ENCODE assay signal across 8 cellular contexts in the genomic region with DNA sequence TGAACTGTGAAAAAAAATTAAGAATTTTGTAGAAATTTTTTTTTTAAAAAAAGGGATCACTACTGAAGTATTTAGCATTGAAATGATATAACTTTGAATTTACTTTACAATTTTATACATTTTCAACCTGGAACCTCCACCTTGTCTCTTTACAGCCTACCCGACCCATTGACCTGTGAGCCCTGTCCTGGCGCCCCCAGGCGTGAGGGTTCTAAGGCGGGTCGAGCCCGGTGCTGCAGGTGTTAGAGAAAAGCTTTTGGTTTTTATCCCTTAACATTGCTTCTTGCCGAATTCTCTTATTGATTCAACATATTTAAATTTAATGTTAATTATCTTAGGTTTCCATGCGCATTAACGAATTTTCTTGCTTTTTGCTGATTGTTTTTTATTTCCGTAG. TPM values are rescaled to one million over a fixed set of nuclear protein-coding genes. Genes with fewer than 3 reads are reported as not detected.
DNase-seq lines count a peak whose midpoint lies in the region; ATAC-seq and FAIRE-seq lines count a peak whose summit lies in the region.

No MANE protein-coding gene starts in this region.

- H3K27me3 Mint-ChIP-seq in T-helper 2 cell treated with Interferon-gamma antibody and Interleukin-4, amounts not matched to agents 5 μg/mL and 100 μg/mL, for 36 hours (ENCODE audit: low read depth): peaks cover 17% of the 10 kb centered on the region
- peaks cover 16% of the 10 kb centered on the region for H3K27me3 Mint-ChIP-seq in activated CD8-positive, alpha-beta T cell treated with anti-CD3 and anti-CD28 coated beads, Interleukin-2, amount 10 ng/mL, durations not matched to agents 7 days and 5 days (ENCODE audit: low read depth)
- H3K27me3 Mint-ChIP-seq in stimulated activated naive CD8-positive, alpha-beta T cell treated with anti-CD3 and anti-CD28 coated beads, Interleukin-15, amount 100 ng/mL, for 72 hours: peaks cover 20% of the 10 kb centered on the region

- H3K9me3 Mint-ChIP-seq in T-helper 2 cell treated with Interferon-gamma antibody and Interleukin-4, amounts not matched to agents 5 μg/mL and 100 μg/mL, for 36 hours: peaks cover 3% of the 10 kb centered on the region
- H3K9me3 Mint-ChIP-seq in activated CD8-positive, alpha-beta T cell treated with anti-CD3 and anti-CD28 coated beads, Interleukin-2, amount 10 ng/mL, durations not matched to agents 7 days and 5 days (ENCODE audit: insufficient read depth): peaks cover 2% of the 10 kb centered on the region
- no peaks in the 10 kb centered on the region for H3K9me3 Mint-ChIP-seq in stimulated activated naive CD8-positive, alpha-beta T cell treated with anti-CD3 and anti-CD28 coated beads, Interleukin-15, amount 100 ng/mL, for 72 hours

- peaks cover 32% of the 10 kb centered on the region for H3K4me1 Mint-ChIP-seq in T-helper 2 cell treated with Interferon-gamma antibody and Interleukin-4, amounts not matched to agents 5 μg/mL and 100 μg/mL, for 36 hours (ENCODE audit: low read depth)
- peaks cover 27% of the 10 kb centered on the region for H3K4me1 Mint-ChIP-seq in activated CD8-positive, alpha-beta T cell treated with anti-CD3 and anti-CD28 coated beads, Interleukin-2, amount 10 ng/mL, durations not matched to agents 7 days and 5 days (ENCODE audit: low read depth)
- peaks cover 37% of the 10 kb centered on the region for H3K4me1 Mint-ChIP-seq in stimulated activated naive CD8-positive, alpha-beta T cell treated with anti-CD3 and anti-CD28 coated beads, Interleukin-15, amount 100 ng/mL, for 72 hours

- no peak for DNase-seq in T-helper 2 cell treated with Interferon-gamma antibody and Interleukin-4, amounts not matched to agents 5 μg/mL and 100 μg/mL, for 36 hours (ENCODE audit: low spot score)
- DNase-seq in T-helper 2 cell (no peak), iPS-NIHi7 (ENCODE audit: extremely low spot score) (peak; percentile 32), NCI-H1048 (lab: John Stamatoyannopoulos, UW) (no peak), RCC 7860 (ENCODE audit: low spot score) (no peak), NCI-H146 (lab: John Stamatoyannopoulos, UW) (no peak)
- DNase-seq in activated CD8-positive, alpha-beta T cell treated with anti-CD3 and anti-CD28 coated beads, Interleukin-2, amount 10 ng/mL, durations not matched to agents 7 days and 5 days: no peak
- no peak for DNase-seq in stimulated activated naive CD8-positive, alpha-beta T cell treated with anti-CD3 and anti-CD28 coated beads, Interleukin-15, amount 100 ng/mL, for 72 hours

- FAIRE-seq in RCC 7860 (lab: Jason Lieb, UNC): no peak

- peaks cover 16% of the 10 kb centered on the region for H3K36me3 Mint-ChIP-seq in T-helper 2 cell treated with Interferon-gamma antibody and Interleukin-4, amounts not matched to agents 5 μg/mL and 100 μg/mL, for 36 hours (ENCODE audit: low read depth)
- H3K36me3 Mint-ChIP-seq in activated CD8-positive, alpha-beta T cell treated with anti-CD3 and anti-CD28 coated beads, Interleukin-2, amount 10 ng/mL, durations not matched to agents 7 days and 5 days (ENCODE audit: low read depth): peaks cover 14% of the 10 kb centered on the region

- H3K4me3 Mint-ChIP-seq in T-helper 2 cell treated with Interferon-gamma antibody and Interleukin-4, amounts not matched to agents 5 μg/mL and 100 μg/mL, for 36 hours: peak overlapping the region; percentile 100
- H3K4me3 Mint-ChIP-seq in activated CD8-positive, alpha-beta T cell treated with anti-CD3 and anti-CD28 coated beads, Interleukin-2, amount 10 ng/mL, durations not matched to agents 7 days and 5 days: peak overlapping the region; percentile 100
- H3K4me3 Mint-ChIP-seq in stimulated activated naive CD8-positive, alpha-beta T cell treated with anti-CD3 and anti-CD28 coated beads, Interleukin-15, amount 100 ng/mL, for 72 hours: peak overlapping the region; percentile 31 to 100

- no peak for ATAC-seq in activated CD8-positive, alpha-beta T cell treated with anti-CD3 and anti-CD28 coated beads, Interleukin-2, amount 10 ng/mL, durations not matched to agents 7 days and 5 days
- no peak for ATAC-seq in stimulated activated naive CD8-positive, alpha-beta T cell treated with anti-CD3 and anti-CD28 coated beads, Interleukin-15, amount 100 ng/mL, for 72 hours

- POLR2A ChIA-PET in activated CD8-positive, alpha-beta T cell treated with anti-CD3 and anti-CD28 coated beads, Interleukin-2, amount 10 ng/mL, durations not matched to agents 7 days and 5 days (lab: Charles Lee): interaction anchor here (2.2 kb wide), 1 partner anchor 20 kb away, joined by 10 read pairs; no protein-coding TSS in a partner anchor

- CTCF ChIA-PET in activated CD8-positive, alpha-beta T cell treated with anti-CD3 and anti-CD28 coated beads, Interleukin-2, amount 10 ng/mL, durations not matched to agents 7 days and 5 days (lab: Charles Lee): interaction anchor here (0.8 to 2.0 kb wide), 7 partner anchors 367 to 778 kb away, joined by 3 to 6 read pairs (median 4); a partner anchor contains a TSS

- no peak overlapping the region for H3K27ac Mint-ChIP-seq in T-helper 2 cell treated with Interferon-gamma antibody and Interleukin-4, amounts not matched to agents 5 μg/mL and 100 μg/mL, for 36 hours
- no peak overlapping the region for H3K27ac Mint-ChIP-seq in activated CD8-positive, alpha-beta T cell treated with anti-CD3 and anti-CD28 coated beads, Interleukin-2, amount 10 ng/mL, durations not matched to agents 7 days and 5 days
- no peak overlapping the region for H3K27ac Mint-ChIP-seq in stimulated activated naive CD8-positive, alpha-beta T cell treated with anti-CD3 and anti-CD28 coated beads, Interleukin-15, amount 100 ng/mL, for 72 hours

RNA-seq across cellular contexts. Expression of a gene that starts 0.6 kb away (rescaled TPM):
- total RNA-seq in activated CD8-positive, alpha-beta T cell treated with anti-CD3 and anti-CD28 coated beads, Interleukin-2, amount 10 ng/mL, durations not matched to agents 7 days and 5 days: 1 to 10 TPM; 3.9 to 4.3 TPM
